Comparison of ENCODE assay signal across 1 cellular context in genomic region chr1:27138368-27138767, GRCh38.
TF ChIP-seq lines count a peak whose summit lies in the region.

No MANE protein-coding gene starts in this region.

TF ChIP-seq in IMR-90, 13 proteins besides CTCF, POLR2A, EP300 and RAD21:
- TF ChIP-seq RCOR1 (IDR thresholded peaks at IDR 0.05; ENCODE audit: insufficient replicate concordance, low read length), result no peak
- TF ChIP-seq USF2 (IDR thresholded peaks at IDR 0.05; ENCODE audit: low read depth, low read length), result no peak
- no peak for TF ChIP-seq FOS (IDR thresholded peaks at IDR 0.05; ENCODE audit: low read depth, low read length)
- TF ChIP-seq BHLHE40 (IDR thresholded peaks at IDR 0.05; ENCODE audit: low read depth, low read length), result no peak
- no peak for TF ChIP-seq RFX5 (IDR thresholded peaks at IDR 0.05; ENCODE audit: low read depth, low read length)
- TF ChIP-seq NFE2L2 (IDR thresholded peaks at IDR 0.05; ENCODE audit: low read depth, low read length), result no peak
- no peak for TF ChIP-seq MAFK (IDR thresholded peaks at IDR 0.05; ENCODE audit: low read depth, low read length)
- no peak for TF ChIP-seq MXI1 (IDR thresholded peaks at IDR 0.05; ENCODE audit: borderline replicate concordance, low read depth, low read length)
- no peak for TF ChIP-seq ELK1 (IDR thresholded peaks at IDR 0.05; ENCODE audit: borderline replicate concordance, low read depth, low read length)
- TF ChIP-seq MAZ (IDR thresholded peaks at IDR 0.05; ENCODE audit: borderline replicate concordance, low read depth, low read length), result no peak
- no peak for TF ChIP-seq SMC3 (IDR thresholded peaks at IDR 0.05; ENCODE audit: low read depth, low read length)
- TF ChIP-seq CHD1 (IDR thresholded peaks at IDR 0.05; ENCODE audit: low read depth, low read length), result no peak
- no peak for TF ChIP-seq CEBPB (IDR thresholded peaks at IDR 0.05; ENCODE audit: low read depth, low read length)
